Comparison of ENCODE assay signal across 8 cellular contexts in the genomic region with DNA sequence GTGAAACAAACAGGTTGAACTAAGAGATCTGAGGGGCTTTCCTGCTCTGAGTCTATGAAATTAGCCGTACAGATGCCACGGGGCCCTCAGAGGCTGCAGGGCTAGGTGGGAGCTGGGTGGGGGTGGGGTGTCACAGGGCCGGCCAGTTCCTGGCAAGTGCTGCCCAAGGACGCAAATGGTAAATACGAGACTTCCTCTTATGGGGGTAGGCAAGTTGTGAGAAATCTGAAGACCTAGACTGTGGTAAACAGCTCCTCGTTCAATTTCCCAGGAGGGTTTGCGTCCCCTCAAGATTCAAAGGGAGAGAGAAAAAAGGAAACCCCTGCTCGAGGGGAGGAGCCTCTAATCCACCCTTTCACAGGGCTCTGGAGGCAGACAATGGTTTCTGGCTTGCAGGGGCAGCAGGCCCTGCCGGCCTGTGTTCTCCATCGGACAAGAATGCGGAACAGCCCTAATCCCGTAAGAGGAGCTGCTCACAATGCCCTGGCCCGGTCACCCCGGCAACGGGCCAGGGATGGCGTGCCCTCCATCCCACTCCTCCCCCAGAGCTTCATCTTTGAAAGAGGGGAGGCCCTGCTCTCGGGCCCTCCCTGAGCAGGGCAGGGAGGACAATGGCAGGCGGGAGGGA. TPM values are rescaled to one million over a fixed set of nuclear protein-coding genes. Genes with fewer than 3 reads are reported as not detected.
A peak's percentile ranks its signal among the peaks of the same experiment; 100 is the strongest.
DNase-seq lines count a peak whose midpoint lies in the region; ATAC-seq and TF ChIP-seq lines count a peak whose summit lies in the region.

No MANE protein-coding gene starts in this region.

- H3K36me3 Mint-ChIP-seq in CD14-positive monocyte, result peaks cover 57 to 61% of the 10 kb centered on the region in 2 donors

- H3K9me3 ChIP-seq in SJSA1 (replicated peaks) (no peaks in the 10 kb centered on the region), colonic mucosa (no peaks in the 10 kb centered on the region)

- peak overlapping the region; percentile 96 to 99 (median 98) for H3K27ac Mint-ChIP-seq in CD14-positive monocyte

- no peak for ATAC-seq in left colon

- peaks cover 0 to 2% (median 0%) of the 10 kb centered on the region in 3 donors for H3K27me3 Mint-ChIP-seq in CD14-positive monocyte (ENCODE audit: low read depth in 3 of 3)

- H3K9me3 Mint-ChIP-seq in CD14-positive monocyte, result peaks cover 0 to 2% (median 0%) of the 10 kb centered on the region in 7 donors

- peaks cover 89% of the 10 kb centered on the region for H3K4me1 Mint-ChIP-seq in CD14-positive monocyte

- H3K4me1 ChIP-seq in SJSA1 (replicated peaks), result peaks cover 59% of the 10 kb centered on the region
- H3K4me1 ChIP-seq in colonic mucosa, result peaks cover 55% of the 10 kb centered on the region

- H3K9ac ChIP-seq in colonic mucosa (ENCODE audit: low read depth in 2 of 2, low read length in 2 of 2), result peak overlapping the region; percentile 57 to 70

- TF ChIP-seq CTCF in CD14-positive monocyte (IDR thresholded peaks at IDR 0.05) (no peak), colonic mucosa (IDR thresholded peaks at IDR 0.05) (no peak)

- H3K27ac ChIP-seq in SJSA1 (peak overlapping the region; percentile 76), colonic mucosa (peak overlapping the region; percentile 81)

- intact Hi-C loops in CD14-positive monocyte (cut with micrococcal nuclease) (no loop called here), colonic mucosa (cut with DNase I) (no loop called here), left colon (cut with DNase I, micrococcal nuclease) (no loop called here)

- peak; percentile 60 for DNase-seq in CD14-positive monocyte (ENCODE audit: low spot score)
- peak; percentile 61 for DNase-seq in HCEC 1CT
- peak; percentile 89 to 92 for DNase-seq in SJSA1 (ENCODE audit: low read depth in 1 of 2, low spot score in 2 of 2)
- peak; percentile 57 for DNase-seq in colonic mucosa
- peak; percentile 49 to 57 for DNase-seq in left colon
- peak; percentile 58 for DNase-seq in stimulated activated CD8-positive, alpha-beta memory T cell treated with anti-CD3 and anti-CD28 coated beads, Interleukin-4, amount 100 ng/mL, for 48 hours
- DNase-seq in NCI-H1694 (lab: John Stamatoyannopoulos, UW), result no peak
- DNase-seq in HK-2 (ENCODE audit: unreplicated experiment), result no peak

- H3K36me3 ChIP-seq in SJSA1 (peaks cover 41% of the 10 kb centered on the region), colonic mucosa (peaks cover 12% of the 10 kb centered on the region)

- H3K27me3 ChIP-seq in SJSA1 (replicated peaks) (no peaks in the 10 kb centered on the region), colonic mucosa (no peaks in the 10 kb centered on the region)

- peak overlapping the region; percentile 71 to 83 for H3K4me3 Mint-ChIP-seq in CD14-positive monocyte

- H3K4me3 ChIP-seq in SJSA1 (no peak overlapping the region), colonic mucosa (no peak overlapping the region)

RNA-seq across cellular contexts. Expression of gene NUAK2, which starts 7.8 kb away (rescaled TPM):
- 10 to 100 TPM in 1 of 2 donors, 1 to 10 TPM in 1; 9.1 to 21.9 TPM for polyA plus RNA-seq in CD14-positive monocyte
- total RNA-seq in SJSA1 (2014; rRNA removed; shearing (Covaris generic)), result 2.9 and 5.8 TPM in 2 replicates
- total RNA-seq in colonic mucosa (10 to 100 TPM; 21.2 to 27.2 TPM), left colon (10 to 100 TPM; 27.7 to 29.2 TPM)

RNA-seq across cellular contexts. Expression of gene KLHDC8A, which starts 42.9 kb away (rescaled TPM):
- not detected for polyA plus RNA-seq in CD14-positive monocyte
- total RNA-seq in SJSA1 (2014; rRNA removed; shearing (Covaris generic)), result not detected in 2 replicates
- total RNA-seq in colonic mucosa (under 1 TPM; 0.44 to 0.58 TPM), left colon (under 1 TPM; 0.40 to 0.59 TPM)

Comparison
In these comparisons a context has a peak if more than half of its experiments do, and no peak if none do; other contexts are left out.
1. DNase-seq: peak in CD14-positive monocyte (single experiment), HCEC 1CT (single experiment), SJSA1 (2 of 2), colonic mucosa (single experiment), left colon (2 of 2) and stimulated activated CD8-positive, alpha-beta memory T cell treated with anti-CD3 and anti-CD28 coated beads, Interleukin-4, amount 100 ng/mL, for 48 hours (single experiment); none in NCI-H1694 (single experiment) and HK-2 (single experiment).